24 cellular contexts compared by ENCODE assay signal in the genomic region with DNA sequence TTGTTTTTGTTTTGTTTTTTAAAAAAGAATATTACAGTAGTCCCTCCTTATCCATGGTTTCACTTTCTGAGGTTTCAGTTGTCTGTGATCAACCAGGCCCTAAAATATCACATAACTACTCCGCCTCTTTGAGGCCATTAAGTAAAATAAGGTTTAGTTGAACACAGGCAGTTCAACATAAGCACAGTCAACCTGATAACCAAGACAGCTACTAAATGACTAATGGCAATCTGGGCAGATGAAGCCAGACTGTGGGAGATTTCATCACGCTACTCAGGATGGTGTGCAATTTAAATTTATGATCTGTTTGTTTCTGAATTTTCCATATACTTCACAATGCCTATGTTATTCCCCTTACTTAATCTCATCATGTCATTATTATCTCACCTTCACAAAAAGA. TPM values are rescaled to one million over a fixed set of nuclear protein-coding genes. Genes with fewer than 3 reads are reported as not detected.
A peak's percentile ranks its signal among the peaks of the same experiment; 100 is the strongest.
DNase-seq lines count a peak whose midpoint lies in the region; ATAC-seq, FAIRE-seq and TF ChIP-seq lines count a peak whose summit lies in the region.
"Had no signal": no experiment of that assay in that cellular context is flagged by ENCODE, and none has a peak within 500 bp of the region (broad histone marks: within the 10 kb centered on the region; RNA-seq: fewer than 3 reads in every experiment).

No MANE protein-coding gene starts in this region.

- no peaks in the 10 kb centered on the region for H3K9me3 Mint-ChIP-seq in activated T-cell treated with anti-CD3 and anti-CD28 coated beads, Interleukin-2, amount 50 U/mL, for 24 hours
- H3K9me3 Mint-ChIP-seq in astrocyte (ENCODE audit: unreplicated experiment), result no peaks in the 10 kb centered on the region
- H3K9me3 Mint-ChIP-seq in naive thymus-derived CD4-positive, alpha-beta T cell, result peaks cover 0 to 7% (median 0%) of the 10 kb centered on the region in 11 donors
- H3K9me3 Mint-ChIP-seq: CD8-positive, alpha-beta T cell; T-helper 2 cell treated with Interferon-gamma antibody and Interleukin-4, amounts not matched to agents 5 μg/mL and 100 μg/mL, for 36 hours had no signal

- H3K4me2 ChIP-seq in GM23248 (ENCODE audit: unreplicated experiment) (no peak overlapping the region), astrocyte (ENCODE audit: low read length) (no peak overlapping the region)
- H3K4me2 ChIP-seq: GM23338 had no signal

- in situ Hi-C loops in GM23248 (cut with MboI), result no loop called here

- POLR2A ChIA-PET in naive thymus-derived CD4-positive, alpha-beta T cell (lab: Charles Lee), result no interaction called here

- no peaks in the 10 kb centered on the region for H3K9me2 ChIP-seq in GM23248 (ENCODE audit: insufficient read depth)

- no peak for ATAC-seq in naive thymus-derived CD4-positive, alpha-beta T cell
- ATAC-seq in HG02642 (IDR thresholded peaks at IDR 0.05; ENCODE audit: poor library complexity, unreplicated experiment), result no peak
- no peak for ATAC-seq in HG03378 (IDR thresholded peaks at IDR 0.05; ENCODE audit: unreplicated experiment)
- ATAC-seq: CD8-positive, alpha-beta T cell; GM23338; lower lobe of right lung; Panc1 had no signal

- H3K27me3 Mint-ChIP-seq in activated T-cell treated with anti-CD3 and anti-CD28 coated beads, Interleukin-2, amount 50 U/mL, for 24 hours, result no peaks in the 10 kb centered on the region
- H3K27me3 Mint-ChIP-seq in astrocyte (ENCODE audit: low read depth, unreplicated experiment), result peaks cover 2% of the 10 kb centered on the region
- peaks cover 0 to 2% (median 0%) of the 10 kb centered on the region in 5 donors for H3K27me3 Mint-ChIP-seq in naive thymus-derived CD4-positive, alpha-beta T cell

- no peak for DNase-seq in activated T-cell treated with anti-CD3 and anti-CD28 coated beads, Interleukin-2, amount 50 U/mL, for 24 hours
- DNase-seq in activated T-cell treated with anti-CD3 and anti-CD28 coated beads, Interleukin-2, amount 50 U/mL, for 1 hour, result no peak
- DNase-seq in GM23248, result peak; percentile 24
- DNase-seq in astrocyte (ENCODE audit: low read depth), result no peak
- DNase-seq in naive thymus-derived CD4-positive, alpha-beta T cell, result no peak
- no peak for DNase-seq in NCI-H1436 (lab: John Stamatoyannopoulos, UW)
- DNase-seq: CD8-positive, alpha-beta T cell; Karpas-422; lower lobe of right lung; NCI-H1417 treated with DMSO at 0.1 percent for 48 hours; NCI-H774; nucleus accumbens; thyroid gland had no signal

- no peak overlapping the region for H3K27ac ChIP-seq in GM23248
- H3K27ac ChIP-seq in astrocyte (ENCODE audit: low read depth, low read length), result no peak overlapping the region
- no peak overlapping the region for H3K27ac ChIP-seq in naive thymus-derived CD4-positive, alpha-beta T cell (ENCODE audit: low read depth, low read length)
- H3K27ac ChIP-seq: lower lobe of right lung, right atrium auricular region, SK-N-MC, thyroid gland had no signal

- H3K4me3 Mint-ChIP-seq in activated T-cell treated with anti-CD3 and anti-CD28 coated beads, Interleukin-2, amount 50 U/mL, for 24 hours, result no peak overlapping the region
- H3K4me3 Mint-ChIP-seq in astrocyte (ENCODE audit: unreplicated experiment), result no peak overlapping the region
- no peak overlapping the region for H3K4me3 Mint-ChIP-seq in naive thymus-derived CD4-positive, alpha-beta T cell
- H3K4me3 Mint-ChIP-seq: CD8-positive, alpha-beta T cell; GM23338; T-helper 2 cell treated with Interferon-gamma antibody and Interleukin-4, amounts not matched to agents 5 μg/mL and 100 μg/mL, for 36 hours had no signal

- no peaks in the 10 kb centered on the region for H3K36me3 Mint-ChIP-seq in activated T-cell treated with anti-CD3 and anti-CD28 coated beads, Interleukin-2, amount 50 U/mL, for 24 hours (ENCODE audit: low read depth)
- H3K36me3 Mint-ChIP-seq in astrocyte (ENCODE audit: low read depth, unreplicated experiment), result no peaks in the 10 kb centered on the region
- H3K36me3 Mint-ChIP-seq in naive thymus-derived CD4-positive, alpha-beta T cell, result peaks cover 0 to 6% (median 0%) of the 10 kb centered on the region in 5 donors
- H3K36me3 Mint-ChIP-seq: CD8-positive, alpha-beta T cell had no signal

- CTCF ChIA-PET in naive thymus-derived CD4-positive, alpha-beta T cell (lab: Charles Lee), result no interaction called here

- no peaks in the 10 kb centered on the region for H3K4me1 ChIP-seq in GM23248 (ENCODE audit: insufficient read depth)
- H3K4me1 ChIP-seq in astrocyte (ENCODE audit: insufficient read depth, low read length), result peaks cover under 1% of the 10 kb centered on the region
- H3K4me1 ChIP-seq in naive thymus-derived CD4-positive, alpha-beta T cell (ENCODE audit: control insufficient read depth in 2 of 2, insufficient read depth in 2 of 2, low read length in 2 of 2), result peaks cover 0 to 14% of the 10 kb centered on the region in 2 donors
- H3K4me1 ChIP-seq: thyroid gland had no signal

- TF ChIP-seq CTCF in astrocyte (IDR thresholded peaks at IDR 0.05; ENCODE audit: insufficient read depth, low read depth, low read length), result no peak

- H3K9ac ChIP-seq in GM23248 (no peak overlapping the region), astrocyte (ENCODE audit: low read length) (no peak overlapping the region)

- WGBS in GM23248 (ENCODE audit: low coverage in 1 of 2, low lambda C conversion rate in 2 of 2, missing lambda C conversion rate in 2 of 2), 2 experiments, result 88 to 90% methylated on average over 2 of the region's 2 CpGs

- H3K4me3 ChIP-seq in GM23248 (no peak overlapping the region), astrocyte (ENCODE audit: insufficient read depth, low read depth, low read length) (no peak overlapping the region)
- H3K4me3 ChIP-seq in naive thymus-derived CD4-positive, alpha-beta T cell (ENCODE audit: low read length), result no peak overlapping the region
- H3K4me3 ChIP-seq: GM23338, lower lobe of right lung, right atrium auricular region, SK-N-MC, thyroid gland had no signal

- no peaks in the 10 kb centered on the region for H3F3A ChIP-seq in GM23248 (ENCODE audit: insufficient read depth)

- FAIRE-seq in astrocyte (lab: Jason Lieb, UNC), result peak; percentile 9
- FAIRE-seq: keratinocyte had no signal

- H3K27me3 ChIP-seq in GM23248 (replicated peaks; ENCODE audit: insufficient read depth) (no peaks in the 10 kb centered on the region), astrocyte (ENCODE audit: insufficient read depth, low read length) (peaks cover 3% of the 10 kb centered on the region)
- no peaks in the 10 kb centered on the region for H3K27me3 ChIP-seq in naive thymus-derived CD4-positive, alpha-beta T cell (ENCODE audit: control insufficient read depth in 2 of 2, insufficient read depth in 2 of 2, low read length in 2 of 2)
- H3K27me3 ChIP-seq: right atrium auricular region, thyroid gland had no signal

- peaks cover 17% of the 10 kb centered on the region for H3K4me1 Mint-ChIP-seq in activated T-cell treated with anti-CD3 and anti-CD28 coated beads, Interleukin-2, amount 50 U/mL, for 24 hours (ENCODE audit: low read depth)
- peaks cover 8% of the 10 kb centered on the region for H3K4me1 Mint-ChIP-seq in astrocyte (ENCODE audit: low read depth, unreplicated experiment)
- peaks cover 10 to 43% (median 38%) of the 10 kb centered on the region in 7 donors for H3K4me1 Mint-ChIP-seq in naive thymus-derived CD4-positive, alpha-beta T cell

- no peaks in the 10 kb centered on the region for H3K36me3 ChIP-seq in GM23248 (ENCODE audit: low read depth)
- no peaks in the 10 kb centered on the region for H3K36me3 ChIP-seq in astrocyte (ENCODE audit: insufficient read depth, low read length)
- H3K36me3 ChIP-seq in naive thymus-derived CD4-positive, alpha-beta T cell (ENCODE audit: control insufficient read depth in 2 of 3, insufficient read depth in 3 of 3, low read length in 3 of 3), result no peaks in the 10 kb centered on the region
- H3K36me3 ChIP-seq: lower lobe of right lung, right atrium auricular region, thyroid gland had no signal

- H3K27ac Mint-ChIP-seq in activated T-cell treated with anti-CD3 and anti-CD28 coated beads, Interleukin-2, amount 50 U/mL, for 24 hours, result peak overlapping the region; percentile 51
- H3K27ac Mint-ChIP-seq in astrocyte (ENCODE audit: unreplicated experiment), result no peak overlapping the region
- peak overlapping the region in 8 of 9 donors; percentile 29 to 80 (median 66) for H3K27ac Mint-ChIP-seq in naive thymus-derived CD4-positive, alpha-beta T cell
- H3K27ac Mint-ChIP-seq: CD8-positive, alpha-beta T cell; GM23338; T-helper 2 cell treated with Interferon-gamma antibody and Interleukin-4, amounts not matched to agents 5 μg/mL and 100 μg/mL, for 36 hours had no signal

- H3K9me3 ChIP-seq in GM23248 (ENCODE audit: low read depth), result no peaks in the 10 kb centered on the region
- H3K9me3 ChIP-seq in astrocyte (ENCODE audit: insufficient read depth, low read depth, low read length), result peaks cover 2% of the 10 kb centered on the region
- no peaks in the 10 kb centered on the region for H3K9me3 ChIP-seq in naive thymus-derived CD4-positive, alpha-beta T cell (ENCODE audit: control insufficient read depth in 2 of 3, low read length in 3 of 3)
- H3K9me3 ChIP-seq: lower lobe of right lung, right atrium auricular region, thyroid gland had no signal

- no peaks in the 10 kb centered on the region for H4K20me1 ChIP-seq in GM23248 (ENCODE audit: insufficient read depth)
- H4K20me1 ChIP-seq in astrocyte (ENCODE audit: insufficient read depth, low read length), result no peaks in the 10 kb centered on the region

- no peak overlapping the region for H2AFZ ChIP-seq in GM23248
- H2AFZ ChIP-seq in astrocyte (ENCODE audit: low read depth, low read length), result no peak overlapping the region
- H2AFZ ChIP-seq: GM23338 had no signal

- intact Hi-C loops in naive thymus-derived CD4-positive, alpha-beta T cell (cut with micrococcal nuclease), result no loop called here

- H3K79me2 ChIP-seq in GM23248 (ENCODE audit: insufficient read depth) (no peaks in the 10 kb centered on the region), astrocyte (ENCODE audit: insufficient read depth, low read length) (no peaks in the 10 kb centered on the region)

RNA-seq across cellular contexts. Expression of a gene that starts 30.1 kb away (rescaled TPM):
- total RNA-seq in GM23248 (2014; rRNA removed; shearing (Covaris generic)), result not detected in 2 replicates
- not detected in 2 replicates for polyA plus RNA-seq in GM23248 (2016; fragmentation: Nextera tagmentation; extraction: Ambion mirVana)
- total RNA-seq in astrocyte, result not detected in 2 replicates
- not detected for total RNA-seq in naive thymus-derived CD4-positive, alpha-beta T cell
- not detected for polyA plus RNA-seq in naive thymus-derived CD4-positive, alpha-beta T cell
- total RNA-seq: CD8-positive, alpha-beta T cell; chondrocyte; fibroblast of lung; GM23338; HT-29; right atrium auricular region; thyroid gland had no signal
- polyA plus RNA-seq: fibroblast of lung, GM23338, keratinocyte had no signal

RNA-seq across cellular contexts. Expression of a gene that starts 41.7 kb away (rescaled TPM):
- 41.8 and 42.0 TPM in 2 replicates for total RNA-seq in GM23248 (2014; rRNA removed; shearing (Covaris generic))
- 44.6 and 46.9 TPM in 2 replicates for polyA plus RNA-seq in GM23248 (2016; fragmentation: Nextera tagmentation; extraction: Ambion mirVana)
- 51.1 and 54.6 TPM in 2 replicates for total RNA-seq in astrocyte
- 10 to 100 TPM in 1 of 5 experiments, 1 to 10 TPM in 4; 6.2 to 20.3 (median 7.8) TPM for total RNA-seq in naive thymus-derived CD4-positive, alpha-beta T cell
- 10 to 100 TPM in 1 of 2 donors, 1 to 10 TPM in 1; 7.7 to 13.8 TPM for polyA plus RNA-seq in naive thymus-derived CD4-positive, alpha-beta T cell

RNA-seq across cellular contexts. Expression of a gene that starts 42.4 kb away (rescaled TPM):
- total RNA-seq in GM23248 (2014; rRNA removed; shearing (Covaris generic)), result 5.3 and 18.4 TPM in 2 replicates
- polyA plus RNA-seq in GM23248 (2016; fragmentation: Nextera tagmentation; extraction: Ambion mirVana), result 62.5 and 65.2 TPM in 2 replicates
- 25.7 and 29.4 TPM in 2 replicates for total RNA-seq in astrocyte
- total RNA-seq in naive thymus-derived CD4-positive, alpha-beta T cell, result 10 to 100 TPM; 17.5 to 59.9 (median 41.3) TPM
- 10 to 100 TPM; 38.0 to 53.7 TPM for polyA plus RNA-seq in naive thymus-derived CD4-positive, alpha-beta T cell
